In the genomic region with DNA sequence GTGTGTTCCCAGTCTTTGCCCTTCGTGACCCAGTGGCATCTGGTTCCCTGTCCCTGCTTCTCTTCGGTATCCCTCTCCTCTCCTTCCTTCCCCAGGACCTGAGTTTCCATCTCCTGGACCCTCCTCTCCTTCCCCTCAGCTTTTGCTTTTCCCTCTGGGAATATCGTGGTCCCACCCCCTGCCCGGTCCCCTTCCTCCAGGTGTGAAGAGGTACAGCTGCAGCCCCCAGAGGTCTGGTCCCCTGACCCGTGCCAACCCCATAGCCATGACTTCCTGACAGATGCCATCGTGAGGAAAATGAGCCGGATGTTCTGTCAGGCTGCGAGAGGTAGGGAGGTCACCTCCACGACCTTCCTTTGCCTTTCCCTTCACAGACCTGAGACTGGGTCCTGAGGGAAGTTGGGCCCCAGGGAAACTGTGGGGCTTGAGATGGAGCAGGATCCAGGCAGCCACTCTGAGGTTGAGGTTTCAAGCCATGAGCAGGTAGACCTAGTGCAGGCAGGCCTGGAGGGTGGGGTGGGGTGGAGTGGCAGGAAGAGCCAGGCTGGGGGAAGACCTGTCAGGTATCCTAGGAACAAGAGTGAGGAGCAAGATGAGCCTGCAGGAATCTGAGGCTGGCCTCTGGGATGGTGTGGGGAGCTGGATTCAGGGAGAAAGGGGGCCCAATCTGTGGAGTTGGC, we compare ENCODE assay signal across 17 cellular contexts. TPM values are rescaled to one million over a fixed set of nuclear protein-coding genes. Genes with fewer than 3 reads are reported as not detected.
DNase-seq lines count a peak whose midpoint lies in the region; ATAC-seq, FAIRE-seq and TF ChIP-seq lines count a peak whose summit lies in the region.
"Had no signal": no experiment of that assay in that cellular context is flagged by ENCODE, and none has a peak within 500 bp of the region (broad histone marks: within the 10 kb centered on the region; RNA-seq: fewer than 3 reads in every experiment).

No MANE protein-coding gene starts in this region.

- H3K36me3 ChIP-seq in mucosa of descending colon (ENCODE audit: low read depth), result peaks cover 11% of the 10 kb centered on the region

- CTCF ChIA-PET in CD4-positive, alpha-beta T cell (lab: Charles Lee), result no interaction called here

- DNase-seq in CD4-positive, alpha-beta T cell, result no peak
- peak; percentile 23 for DNase-seq in H4 (ENCODE audit: low spot score)
- DNase-seq in activated T-helper 1 cell treated with anti-CD3 and anti-CD28 coated beads, Interleukin-12 subunit alpha, Interleukin-12 subunit beta, Interleukin-2, Interleukin-4 antibody, amounts not matched to agents 30 ng/mL and 10 ng/mL and 1 ng/mL, durations not matched to agents 14 hours and 24 hours and 36 hours (ENCODE audit: low spot score), result no peak
- no peak for DNase-seq in mucosa of descending colon
- DNase-seq in NCI-H1092 (lab: John Stamatoyannopoulos, UW), result no peak
- DNase-seq in GM19239 (ENCODE audit: insufficient read length, low spot score), result no peak
- DNase-seq: C1 segment of cervical spinal cord; left ventricle myocardium superior; NCI-H1436 treated with DMSO at 0.1 percent for 48 hours; NCI-H524; right lobe of liver; stimulated activated CD4-positive, alpha-beta T cell treated with anti-CD3 and anti-CD28 coated beads, Interleukin-4, amount 100 ng/mL, for 4 hours; stomach had no signal

- H3K36me3 Mint-ChIP-seq in CD4-positive, alpha-beta T cell (ENCODE audit: low read depth), result peaks cover 88% of the 10 kb centered on the region
- peaks cover 55% of the 10 kb centered on the region for H3K36me3 Mint-ChIP-seq in activated T-helper 1 cell treated with anti-CD3 and anti-CD28 coated beads, Interleukin-12 subunit alpha, Interleukin-12 subunit beta, Interleukin-2, Interleukin-4 antibody, amounts not matched to agents 30 ng/mL and 10 ng/mL and 1 ng/mL, durations not matched to agents 14 hours and 24 hours and 36 hours (ENCODE audit: low read depth)

- H3K27me3 ChIP-seq in CD4-positive, alpha-beta T cell (ENCODE audit: control insufficient read depth, insufficient read depth, low read length), result no peaks in the 10 kb centered on the region
- H3K27me3 ChIP-seq: right lobe of liver, stomach had no signal

- H3K27me3 Mint-ChIP-seq in CD4-positive, alpha-beta T cell, result no peaks in the 10 kb centered on the region
- H3K27me3 Mint-ChIP-seq in activated T-helper 1 cell treated with anti-CD3 and anti-CD28 coated beads, Interleukin-12 subunit alpha, Interleukin-12 subunit beta, Interleukin-2, Interleukin-4 antibody, amounts not matched to agents 30 ng/mL and 10 ng/mL and 1 ng/mL, durations not matched to agents 14 hours and 24 hours and 36 hours (ENCODE audit: insufficient read depth), result no peaks in the 10 kb centered on the region
- H3K27me3 Mint-ChIP-seq: dendritic cell treated with granulocyte-macrophage colony-stimulating factor and Interleukin-4, amounts not matched to agents 40 ng/mL and 50 ng/mL, for 4 days; natural killer cell treated with Interleukin-12 subunit alpha and Interleukin-12 subunit beta and Interleukin-15 and Interleukin-18, amount 100 ng/mL, for 72 hours had no signal

- H3K4me3 ChIP-seq in mucosa of descending colon, result no peak overlapping the region
- H3K4me3 ChIP-seq: right lobe of liver, stomach had no signal

- no peaks in the 10 kb centered on the region for H3K4me1 ChIP-seq in mucosa of descending colon (ENCODE audit: low read depth)
- H3K4me1 ChIP-seq: right lobe of liver had no signal

- H3K4me3 Mint-ChIP-seq in CD4-positive, alpha-beta T cell, result no peak overlapping the region
- H3K4me3 Mint-ChIP-seq in activated T-helper 1 cell treated with anti-CD3 and anti-CD28 coated beads, Interleukin-12 subunit alpha, Interleukin-12 subunit beta, Interleukin-2, Interleukin-4 antibody, amounts not matched to agents 30 ng/mL and 10 ng/mL and 1 ng/mL, durations not matched to agents 14 hours and 24 hours and 36 hours, result no peak overlapping the region
- H3K4me3 Mint-ChIP-seq: dendritic cell treated with granulocyte-macrophage colony-stimulating factor and Interleukin-4, amounts not matched to agents 40 ng/mL and 50 ng/mL, for 4 days; natural killer cell treated with Interleukin-12 subunit alpha and Interleukin-12 subunit beta and Interleukin-15 and Interleukin-18, amount 100 ng/mL, for 72 hours had no signal

- peak overlapping the region; percentile 53 for H3K27ac Mint-ChIP-seq in CD4-positive, alpha-beta T cell
- H3K27ac Mint-ChIP-seq in activated T-helper 1 cell treated with anti-CD3 and anti-CD28 coated beads, Interleukin-12 subunit alpha, Interleukin-12 subunit beta, Interleukin-2, Interleukin-4 antibody, amounts not matched to agents 30 ng/mL and 10 ng/mL and 1 ng/mL, durations not matched to agents 14 hours and 24 hours and 36 hours, result peak overlapping the region; percentile 38
- H3K27ac Mint-ChIP-seq: dendritic cell treated with granulocyte-macrophage colony-stimulating factor and Interleukin-4, amounts not matched to agents 40 ng/mL and 50 ng/mL, for 4 days had no signal

- H3K27ac ChIP-seq in CD4-positive, alpha-beta T cell (ENCODE audit: low read depth, low read length), result no peak overlapping the region
- H3K27ac ChIP-seq: right lobe of liver, stomach had no signal

- H3K9me3 Mint-ChIP-seq in CD4-positive, alpha-beta T cell, result no peaks in the 10 kb centered on the region
- no peaks in the 10 kb centered on the region for H3K9me3 Mint-ChIP-seq in activated T-helper 1 cell treated with anti-CD3 and anti-CD28 coated beads, Interleukin-12 subunit alpha, Interleukin-12 subunit beta, Interleukin-2, Interleukin-4 antibody, amounts not matched to agents 30 ng/mL and 10 ng/mL and 1 ng/mL, durations not matched to agents 14 hours and 24 hours and 36 hours
- H3K9me3 Mint-ChIP-seq: dendritic cell treated with granulocyte-macrophage colony-stimulating factor and Interleukin-4, amounts not matched to agents 40 ng/mL and 50 ng/mL, for 4 days; natural killer cell treated with Interleukin-12 subunit alpha and Interleukin-12 subunit beta and Interleukin-15 and Interleukin-18, amount 100 ng/mL, for 72 hours had no signal

- H3K9me3 ChIP-seq in CD4-positive, alpha-beta T cell (ENCODE audit: control insufficient read depth, low read length), result no peaks in the 10 kb centered on the region
- no peaks in the 10 kb centered on the region for H3K9me3 ChIP-seq in mucosa of descending colon
- H3K9me3 ChIP-seq: right lobe of liver, stomach had no signal

- FAIRE-seq in GM19239 (lab: Jason Lieb, UNC), result no peak

- POLR2A ChIA-PET in CD4-positive, alpha-beta T cell (lab: Charles Lee), result interaction anchor here (1.1 to 3.0 kb wide), 3 partner anchors 9 to 28 kb away, joined by 5 to 12 read pairs (median 5); partner anchors contain the start of genes TRIM41 and TRIM52

- H3K4me1 Mint-ChIP-seq in CD4-positive, alpha-beta T cell (ENCODE audit: low read depth), result peaks cover 39% of the 10 kb centered on the region
- peaks cover 25% of the 10 kb centered on the region for H3K4me1 Mint-ChIP-seq in activated T-helper 1 cell treated with anti-CD3 and anti-CD28 coated beads, Interleukin-12 subunit alpha, Interleukin-12 subunit beta, Interleukin-2, Interleukin-4 antibody, amounts not matched to agents 30 ng/mL and 10 ng/mL and 1 ng/mL, durations not matched to agents 14 hours and 24 hours and 36 hours (ENCODE audit: low read depth)

- ATAC-seq in CD4-positive, alpha-beta T cell (ENCODE audit: poor library complexity), result no peak
- peak; percentile 14 for ATAC-seq in mucosa of descending colon
- ATAC-seq in HG02571 (IDR thresholded peaks at IDR 0.05; ENCODE audit: unreplicated experiment), result no peak
- no peak for ATAC-seq in HG03439 (IDR thresholded peaks at IDR 0.05; ENCODE audit: unreplicated experiment)

- TF ChIP-seq CTCF in CD4-positive, alpha-beta T cell (IDR thresholded peaks at IDR 0.05), result no peak
- no peak for TF ChIP-seq CTCF in mucosa of descending colon (IDR thresholded peaks at IDR 0.05)

- intact Hi-C loops in CD4-positive, alpha-beta T cell (cut with DNase I, micrococcal nuclease), result no loop called here
- intact Hi-C loops in activated T-helper 1 cell treated with anti-CD3 and anti-CD28 coated beads, Interleukin-12 subunit alpha, Interleukin-12 subunit beta, Interleukin-2, Interleukin-4 antibody, amounts not matched to agents 30 ng/mL and 10 ng/mL and 1 ng/mL, durations not matched to agents 14 hours and 24 hours and 36 hours (cut with micrococcal nuclease), result no loop called here
- intact Hi-C loops in mucosa of descending colon (cut with DNase I, micrococcal nuclease), result no loop called here

RNA-seq across cellular contexts. Expression of gene RACK1, which starts 10.1 kb away (rescaled TPM):
- total RNA-seq in CD4-positive, alpha-beta T cell, result 1,000 to 10,000 TPM; 2,499 to 2,682 TPM
- 4,964 and 5,175 TPM in 2 replicates for total RNA-seq in H4 (2014; rRNA removed; shearing (Covaris generic))
- total RNA-seq in activated T-helper 1 cell treated with anti-CD3 and anti-CD28 coated beads, Interleukin-12 subunit alpha, Interleukin-12 subunit beta, Interleukin-2, Interleukin-4 antibody, amounts not matched to agents 30 ng/mL and 10 ng/mL and 1 ng/mL, durations not matched to agents 14 hours and 24 hours and 36 hours, result 2,098 and 2,121 TPM in 2 replicates
- 1,000 to 10,000 TPM; 1,078 to 1,367 (median 1,218) TPM for total RNA-seq in mucosa of descending colon

RNA-seq across cellular contexts. Expression of gene TRIM41, which starts 10.5 kb away (rescaled TPM):
- total RNA-seq in CD4-positive, alpha-beta T cell, result 10 to 100 TPM; 21.4 to 24.0 TPM
- 10.5 and 12.0 TPM in 2 replicates for total RNA-seq in H4 (2014; rRNA removed; shearing (Covaris generic))
- 31.8 and 34.8 TPM in 2 replicates for total RNA-seq in activated T-helper 1 cell treated with anti-CD3 and anti-CD28 coated beads, Interleukin-12 subunit alpha, Interleukin-12 subunit beta, Interleukin-2, Interleukin-4 antibody, amounts not matched to agents 30 ng/mL and 10 ng/mL and 1 ng/mL, durations not matched to agents 14 hours and 24 hours and 36 hours
- 10 to 100 TPM; 25.6 to 34.0 (median 27.6) TPM for total RNA-seq in mucosa of descending colon

RNA-seq across cellular contexts. Expression of gene TRIM52, which starts 27.4 kb away (rescaled TPM):
- 10 to 100 TPM; 35.9 to 37.6 TPM for total RNA-seq in CD4-positive, alpha-beta T cell
- 7.6 and 11.5 TPM in 2 replicates for total RNA-seq in H4 (2014; rRNA removed; shearing (Covaris generic))
- total RNA-seq in activated T-helper 1 cell treated with anti-CD3 and anti-CD28 coated beads, Interleukin-12 subunit alpha, Interleukin-12 subunit beta, Interleukin-2, Interleukin-4 antibody, amounts not matched to agents 30 ng/mL and 10 ng/mL and 1 ng/mL, durations not matched to agents 14 hours and 24 hours and 36 hours, result 15.3 and 17.1 TPM in 2 replicates
- total RNA-seq in mucosa of descending colon, result 10 to 100 TPM; 11.6 to 18.8 (median 15.8) TPM

RNA-seq across cellular contexts. Expression of gene TRIM7, which starts 28.6 kb away (rescaled TPM):
- total RNA-seq in CD4-positive, alpha-beta T cell, result 1 to 10 TPM; 3.4 to 3.8 TPM
- total RNA-seq in H4 (2014; rRNA removed; shearing (Covaris generic)), result 0.10 and 0.27 TPM in 2 replicates
- total RNA-seq in activated T-helper 1 cell treated with anti-CD3 and anti-CD28 coated beads, Interleukin-12 subunit alpha, Interleukin-12 subunit beta, Interleukin-2, Interleukin-4 antibody, amounts not matched to agents 30 ng/mL and 10 ng/mL and 1 ng/mL, durations not matched to agents 14 hours and 24 hours and 36 hours, result 1.5 and 1.8 TPM in 2 replicates
- total RNA-seq in mucosa of descending colon, result 1 to 10 TPM; 1.5 to 3.9 (median 3.2) TPM
